In genomic region chr1:32066489-32066873, GRCh38 we compare ENCODE assay signal across 9 cellular contexts. TPM values are rescaled to one million over a fixed set of nuclear protein-coding genes. Genes with fewer than 3 reads are reported as not detected.
DNase-seq lines count a peak whose midpoint lies in the region; ATAC-seq and TF ChIP-seq lines count a peak whose summit lies in the region.
"Had no signal": no experiment of that assay in that cellular context is flagged by ENCODE, and none has a peak within 500 bp of the region (broad histone marks: within the 10 kb centered on the region; RNA-seq: fewer than 3 reads in every experiment).

No MANE protein-coding gene starts in this region.

- H3K36me3 Mint-ChIP-seq in CD4-positive, alpha-beta memory T cell: peaks cover 0 to 11% of the 10 kb centered on the region in 2 donors

- POLR2A ChIA-PET in CD4-positive, alpha-beta memory T cell (lab: Charles Lee; ENCODE audit: partially characterized antibody): interaction anchor here (0.8 to 1.2 kb wide), 3 partner anchors 10 to 52 kb away, joined by 3 to 5 read pairs (median 4); no protein-coding TSS in a partner anchor

- DNase-seq in CD4-positive, alpha-beta memory T cell: peak in 3 of 5 donors; percentile 19 to 23 (median 20)
- peak; percentile 99 for DNase-seq in KBM-7
- peak; percentile 53 for DNase-seq in UCSD-AML1 (lab: John Stamatoyannopoulos, UW; ENCODE audit: unreplicated experiment)
- no peak for DNase-seq in Right ventricle myocardium superior
- DNase-seq in gastrocnemius medialis: peak; percentile 53 to 67
- no peak for DNase-seq in epidermal melanocyte (ENCODE audit: insufficient read length, low spot score)

- peaks cover 10 to 33% (median 17%) of the 10 kb centered on the region in 4 donors for H3K4me1 Mint-ChIP-seq in CD4-positive, alpha-beta memory T cell

- peaks cover 15% of the 10 kb centered on the region for H3K4me1 ChIP-seq in CD4-positive, alpha-beta memory T cell (ENCODE audit: insufficient read depth, low read length)
- peaks cover 16 to 18% of the 10 kb centered on the region in 2 donors for H3K4me1 ChIP-seq in gastrocnemius medialis

- no peak for TF ChIP-seq CTCF in gastrocnemius medialis (IDR thresholded peaks at IDR 0.05 in 4 of 5, conservative IDR thresholded peaks at IDR 0.05 in 1 of 5)

- in situ Hi-C loops in KBM-7 (cut with MboI; ENCODE audit: low pct_unique_long_range_greater_than_20kb, low sequenced_read_pairs) (no loop called here), gastrocnemius medialis (cut with MboI; ENCODE audit: low sequenced_read_pairs in 4 of 4) (no loop called here)

- H3K27me3 Mint-ChIP-seq in CD4-positive, alpha-beta memory T cell: no peaks in the 10 kb centered on the region

- no peak overlapping the region for H3K27ac ChIP-seq in CD4-positive, alpha-beta memory T cell (ENCODE audit: low read depth, low read length)
- H3K27ac ChIP-seq in gastrocnemius medialis: peak overlapping the region; percentile 7 to 49 (median 21)

- intact Hi-C loops in CD4-positive, alpha-beta memory T cell (cut with micrococcal nuclease): no loop called here
- intact Hi-C loops in Right ventricle myocardium superior (cut with DNase I): loop anchor here (10.0 kb wide), 1 partner anchor 402 kb away; no protein-coding TSS in a partner anchor
- intact Hi-C loops in gastrocnemius medialis (cut with DNase I; ENCODE audit: low total_unique reads): no loop called here

- peak overlapping the region in 6 of 8 donors; percentile 6 to 63 (median 47) for H3K4me3 Mint-ChIP-seq in CD4-positive, alpha-beta memory T cell

- CTCF ChIA-PET in CD4-positive, alpha-beta memory T cell (lab: Charles Lee; ENCODE audit: partially characterized antibody): no interaction called here

- H3K9me3 Mint-ChIP-seq in CD4-positive, alpha-beta memory T cell: peaks cover 0 to 2% (median 0%) of the 10 kb centered on the region in 8 donors

- no peak for TF ChIP-seq POLR2A in gastrocnemius medialis (IDR thresholded peaks at IDR 0.05)

- ATAC-seq in Right ventricle myocardium superior (ENCODE audit: poor library complexity) (peak; percentile 70), gastrocnemius medialis (peak; percentile 43 to 50), GM19351 (IDR thresholded peaks at IDR 0.05; ENCODE audit: unreplicated experiment) (no peak), GM21786 (IDR thresholded peaks at IDR 0.05; ENCODE audit: unreplicated experiment) (no peak)

- H3K27me3 ChIP-seq in CD4-positive, alpha-beta memory T cell (ENCODE audit: insufficient read depth, low read length): no peaks in the 10 kb centered on the region
- H3K27me3 ChIP-seq in gastrocnemius medialis: no peaks in the 10 kb centered on the region
- H3K27me3 ChIP-seq: dorsolateral prefrontal cortex had no signal

- H3K27ac Mint-ChIP-seq in CD4-positive, alpha-beta memory T cell: peak overlapping the region in 5 of 7 donors; percentile 14 to 66 (median 28)

- H3K36me3 ChIP-seq in CD4-positive, alpha-beta memory T cell (ENCODE audit: insufficient read depth, low read length): peaks cover 2% of the 10 kb centered on the region
- no peaks in the 10 kb centered on the region for H3K36me3 ChIP-seq in gastrocnemius medialis

- no peak overlapping the region for H3K4me3 ChIP-seq in CD4-positive, alpha-beta memory T cell (ENCODE audit: low read length in 2 of 2)
- no peak overlapping the region for H3K4me3 ChIP-seq in gastrocnemius medialis
- H3K4me3 ChIP-seq: dorsolateral prefrontal cortex had no signal

- no peaks in the 10 kb centered on the region for H3K9me3 ChIP-seq in CD4-positive, alpha-beta memory T cell (ENCODE audit: control insufficient read depth in 1 of 2, low read length in 2 of 2)
- no peaks in the 10 kb centered on the region for H3K9me3 ChIP-seq in gastrocnemius medialis

RNA-seq across cellular contexts. Expression of gene TMEM39B, which starts 6.3 kb away (rescaled TPM):
- 10 to 100 TPM; 18.4 to 19.1 TPM for total RNA-seq in CD4-positive, alpha-beta memory T cell
- 1 to 10 TPM; 1.1 to 4.2 TPM for polyA plus RNA-seq in CD4-positive, alpha-beta memory T cell
- total RNA-seq in Right ventricle myocardium superior: 6.1 TPM
- total RNA-seq in gastrocnemius medialis: 10 to 100 TPM in 2 of 4 donors, 1 to 10 TPM in 2; 2.5 to 11.1 (median 6.7) TPM

RNA-seq across cellular contexts. Expression of gene KPNA6, which starts 41.4 kb away (rescaled TPM):
- total RNA-seq in CD4-positive, alpha-beta memory T cell: 10 to 100 TPM; 60.3 to 62.5 TPM
- 10 to 100 TPM; 25.4 to 25.5 TPM for polyA plus RNA-seq in CD4-positive, alpha-beta memory T cell
- total RNA-seq in Right ventricle myocardium superior: 69.4 TPM
- total RNA-seq in gastrocnemius medialis: 10 to 100 TPM; 67.3 to 80.7 (median 74.4) TPM

RNA-seq across cellular contexts. Expression of gene KHDRBS1, which starts 52.8 kb away (rescaled TPM):
- total RNA-seq in CD4-positive, alpha-beta memory T cell: 100 to 1,000 TPM; 114 to 122 TPM
- polyA plus RNA-seq in CD4-positive, alpha-beta memory T cell: 100 to 1,000 TPM in 1 of 2 donors, 10 to 100 TPM in 1; 70.8 to 116 TPM
- total RNA-seq in Right ventricle myocardium superior (51.0 TPM), gastrocnemius medialis (10 to 100 TPM; 19.9 to 50.3 (median 34.6) TPM)

Comparison
In these comparisons a context has a peak if more than half of its experiments do, and no peak if none do; other contexts are left out.
1. DNase-seq: peak in CD4-positive, alpha-beta memory T cell (3 of 5), KBM-7 (single experiment), UCSD-AML1 (single experiment) and gastrocnemius medialis (2 of 2); none in Right ventricle myocardium superior (single experiment) and epidermal melanocyte (single experiment).
2. ATAC-seq: peak in Right ventricle myocardium superior (single experiment) and gastrocnemius medialis (2 of 2); none in GM19351 (single experiment) and GM21786 (single experiment).